ENCODE assay signal across 1 cellular context in genomic region chr1:19450811-19451564, GRCh38.
TF ChIP-seq lines count a peak whose summit lies in the region.

No MANE protein-coding gene starts in this region.

TF ChIP-seq in A549, 52 proteins besides CTCF, POLR2A, EP300 and RAD21 (continued from another document):
- no peak for TF ChIP-seq ELK1 (IDR thresholded peaks at IDR 0.05; ENCODE audit: low read depth, low read length)
- TF ChIP-seq RCOR1 (IDR thresholded peaks at IDR 0.05; ENCODE audit: low read depth, low read length): no peak
- no peak for TF ChIP-seq NFE2L2 (conservative IDR thresholded peaks at IDR 0.05; ENCODE audit: low read length)
- TF ChIP-seq, protein P1, sequence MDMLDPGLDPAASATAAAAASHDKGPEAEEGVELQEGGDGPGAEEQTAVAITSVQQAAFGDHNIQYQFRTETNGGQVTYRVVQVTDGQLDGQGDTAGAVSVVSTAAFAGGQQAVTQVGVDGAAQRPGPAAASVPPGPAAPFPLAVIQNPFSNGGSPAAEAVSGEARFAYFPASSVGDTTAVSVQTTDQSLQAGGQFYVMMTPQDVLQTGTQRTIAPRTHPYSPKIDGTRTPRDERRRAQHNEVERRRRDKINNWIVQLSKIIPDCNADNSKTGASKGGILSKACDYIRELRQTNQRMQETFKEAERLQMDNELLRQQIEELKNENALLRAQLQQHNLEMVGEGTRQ (IDR thresholded peaks at IDR 0.05): no peak
- TF ChIP-seq RFX5 (IDR thresholded peaks at IDR 0.05): no peak
- TF ChIP-seq TFCP2L1 (CRISPR knock-in tag; IDR thresholded peaks at IDR 0.05): no peak
- TF ChIP-seq GATA3 (IDR thresholded peaks at IDR 0.05; ENCODE audit: borderline replicate concordance): peak; percentile 75; the same call in 1 of the 2 replicates
- TF ChIP-seq PHF8 (IDR thresholded peaks at IDR 0.05; ENCODE audit: borderline replicate concordance, low read depth): no peak
- TF ChIP-seq MAZ (IDR thresholded peaks at IDR 0.05; ENCODE audit: borderline replicate concordance, low read depth, low read length): no peak
- no peak for TF ChIP-seq HOXA7 (CRISPR knock-in tag; IDR thresholded peaks at IDR 0.05)
- no peak for TF ChIP-seq CHD4 (IDR thresholded peaks at IDR 0.05; ENCODE audit: borderline replicate concordance)
- TF ChIP-seq HOXB13 (CRISPR knock-in tag; IDR thresholded peaks at IDR 0.05; ENCODE audit: low read depth): no peak
- peak; percentile 91 for TF ChIP-seq JUNB (IDR thresholded peaks at IDR 0.05)
- TF ChIP-seq SMC3 (IDR thresholded peaks at IDR 0.05): no peak
- TF ChIP-seq TP53 (CRISPR knock-in tag; IDR thresholded peaks at IDR 0.05): no peak
